11 cellular contexts compared by ENCODE assay signal in genomic region chr1:58881471-58881994, GRCh38.
DNase-seq lines count a peak whose midpoint lies in the region; ATAC-seq and TF ChIP-seq lines count a peak whose summit lies in the region.
"Had no signal": no experiment of that assay in that cellular context is flagged by ENCODE, and none has a peak within 500 bp of the region (broad histone marks: within the 10 kb centered on the region; RNA-seq: fewer than 3 reads in every experiment).

No MANE protein-coding gene starts in this region.

- POLR2A ChIA-PET in activated CD4-positive, alpha-beta memory T cell treated with anti-CD3 and anti-CD28 coated beads for 36 hours (lab: Charles Lee) = no interaction called here

- peak; percentile 86 to 88 for ATAC-seq in natural killer cell treated with Interleukin-12 subunit alpha and Interleukin-12 subunit beta and Interleukin-15 and Interleukin-18, amount 100 ng/mL, for 72 hours
- no peak for ATAC-seq in GM21737 (IDR thresholded peaks at IDR 0.05; ENCODE audit: unreplicated experiment)

- peaks cover 2 to 4% of the 10 kb centered on the region in 2 donors for H3K36me3 Mint-ChIP-seq in CD14-positive monocyte
- peaks cover 7% of the 10 kb centered on the region for H3K36me3 Mint-ChIP-seq in natural killer cell treated with Interleukin-12 subunit alpha and Interleukin-12 subunit beta and Interleukin-15 and Interleukin-18, amount 100 ng/mL, for 72 hours
- no peaks in the 10 kb centered on the region for H3K36me3 Mint-ChIP-seq in glutamatergic neuron (ENCODE audit: unreplicated experiment)
- no peaks in the 10 kb centered on the region for H3K36me3 Mint-ChIP-seq in activated CD4-positive, alpha-beta memory T cell treated with anti-CD3 and anti-CD28 coated beads for 36 hours

- intact Hi-C loops in CD14-positive monocyte (cut with micrococcal nuclease) = loop anchor here (1.0 to 10.0 kb wide), 5 partner anchors 97 to 793 kb away; partner anchors contain the start of gene JUN (in 2 of the 2)
- intact Hi-C loops in activated CD4-positive, alpha-beta memory T cell treated with anti-CD3 and anti-CD28 coated beads for 36 hours (cut with micrococcal nuclease) = no loop called here

- H3K9me3 ChIP-seq in MG63 = no peaks in the 10 kb centered on the region
- H3K9me3 ChIP-seq: uterus had no signal

- CTCF ChIA-PET in activated CD4-positive, alpha-beta memory T cell treated with anti-CD3 and anti-CD28 coated beads for 36 hours (lab: Charles Lee) = no interaction called here

- H3K27ac Mint-ChIP-seq in CD14-positive monocyte (peak overlapping the region; percentile 63 to 97 (median 95)), glutamatergic neuron (ENCODE audit: unreplicated experiment) (no peak overlapping the region)
- peak overlapping the region; percentile 67 to 86 for H3K27ac Mint-ChIP-seq in natural killer cell treated with Interleukin-12 subunit alpha and Interleukin-12 subunit beta and Interleukin-15 and Interleukin-18, amount 100 ng/mL, for 72 hours
- no peak overlapping the region for H3K27ac Mint-ChIP-seq in activated CD4-positive, alpha-beta memory T cell treated with anti-CD3 and anti-CD28 coated beads for 36 hours

- H3K4me3 ChIP-seq in MG63 (no peak overlapping the region), epithelial cell of esophagus (ENCODE audit: low read length) (no peak overlapping the region)
- H3K4me3 ChIP-seq: uterus had no signal

- DNase-seq in CD14-positive monocyte (ENCODE audit: low spot score) (peak; percentile 84), MG63 (peak; percentile 68), epithelial cell of esophagus (ENCODE audit: low read depth) (peak; percentile 65), glutamatergic neuron (no peak), GM19240 (ENCODE audit: insufficient read length, low spot score) (no peak)
- peak; percentile 76 for DNase-seq in natural killer cell treated with Interleukin-12 subunit alpha and Interleukin-12 subunit beta and Interleukin-15 and Interleukin-18, amount 100 ng/mL, for 72 hours (ENCODE audit: low spot score)
- DNase-seq in activated CD4-positive, alpha-beta memory T cell treated with anti-CD3 and anti-CD28 coated beads for 36 hours = no peak
- DNase-seq: activated CD4-positive, CD25-positive, alpha-beta regulatory T cell; anterior cingulate cortex had no signal

- no peaks in the 10 kb centered on the region for H3K9me3 Mint-ChIP-seq in CD14-positive monocyte
- peaks cover 12% of the 10 kb centered on the region for H3K9me3 Mint-ChIP-seq in natural killer cell treated with Interleukin-12 subunit alpha and Interleukin-12 subunit beta and Interleukin-15 and Interleukin-18, amount 100 ng/mL, for 72 hours
- H3K9me3 Mint-ChIP-seq in glutamatergic neuron (ENCODE audit: unreplicated experiment) = no peaks in the 10 kb centered on the region
- no peaks in the 10 kb centered on the region for H3K9me3 Mint-ChIP-seq in activated CD4-positive, alpha-beta memory T cell treated with anti-CD3 and anti-CD28 coated beads for 36 hours

- TF ChIP-seq CTCF in CD14-positive monocyte (IDR thresholded peaks at IDR 0.05) (no peak), epithelial cell of esophagus (IDR thresholded peaks at IDR 0.05; ENCODE audit: insufficient read depth, low read depth, low read length, missing control alignments) (no peak), glutamatergic neuron (IDR thresholded peaks at IDR 0.05; ENCODE audit: partially characterized antibody, unreplicated experiment) (no peak)

- no peak overlapping the region for H3K4me3 Mint-ChIP-seq in CD14-positive monocyte
- H3K4me3 Mint-ChIP-seq in natural killer cell treated with Interleukin-12 subunit alpha and Interleukin-12 subunit beta and Interleukin-15 and Interleukin-18, amount 100 ng/mL, for 72 hours = peak overlapping the region; percentile 50
- H3K4me3 Mint-ChIP-seq in glutamatergic neuron (ENCODE audit: unreplicated experiment) = no peak overlapping the region
- H3K4me3 Mint-ChIP-seq in activated CD4-positive, alpha-beta memory T cell treated with anti-CD3 and anti-CD28 coated beads for 36 hours = no peak overlapping the region

- H3K27me3 Mint-ChIP-seq in CD14-positive monocyte (ENCODE audit: low read depth in 3 of 3) (peaks cover 0 to 3% (median 0%) of the 10 kb centered on the region in 3 donors), glutamatergic neuron (ENCODE audit: unreplicated experiment) (peaks cover 2% of the 10 kb centered on the region)
- no peaks in the 10 kb centered on the region for H3K27me3 Mint-ChIP-seq in natural killer cell treated with Interleukin-12 subunit alpha and Interleukin-12 subunit beta and Interleukin-15 and Interleukin-18, amount 100 ng/mL, for 72 hours
- H3K27me3 Mint-ChIP-seq in activated CD4-positive, alpha-beta memory T cell treated with anti-CD3 and anti-CD28 coated beads for 36 hours = peaks cover 2% of the 10 kb centered on the region

- H3K4me1 Mint-ChIP-seq in CD14-positive monocyte (peaks cover 73% of the 10 kb centered on the region), glutamatergic neuron (ENCODE audit: low read depth, unreplicated experiment) (no peaks in the 10 kb centered on the region)
- H3K4me1 Mint-ChIP-seq in natural killer cell treated with Interleukin-12 subunit alpha and Interleukin-12 subunit beta and Interleukin-15 and Interleukin-18, amount 100 ng/mL, for 72 hours (ENCODE audit: low read depth in 2 of 2) = peaks cover 64 to 69% of the 10 kb centered on the region in 2 donors
- peaks cover 16% of the 10 kb centered on the region for H3K4me1 Mint-ChIP-seq in activated CD4-positive, alpha-beta memory T cell treated with anti-CD3 and anti-CD28 coated beads for 36 hours (ENCODE audit: low read depth)

- no peaks in the 10 kb centered on the region for H3K27me3 ChIP-seq in MG63
- H3K27me3 ChIP-seq: uterus had no signal

- no peaks in the 10 kb centered on the region for H3K36me3 ChIP-seq in MG63
- H3K36me3 ChIP-seq: uterus had no signal

Comparison
In these comparisons a context has a peak if more than half of its experiments do, and no peak if none do; other contexts are left out.
1. DNase-seq: peak in CD14-positive monocyte (single experiment), MG63 (single experiment), epithelial cell of esophagus (single experiment) and natural killer cell treated with Interleukin-12 subunit alpha and Interleukin-12 subunit beta and Interleukin-15 and Interleukin-18, amount 100 ng/mL, for 72 hours (single experiment); none in glutamatergic neuron (single experiment), GM19240 (single experiment) and activated CD4-positive, alpha-beta memory T cell treated with anti-CD3 and anti-CD28 coated beads for 36 hours (single experiment).
2. H3K27ac Mint-ChIP-seq: peak in CD14-positive monocyte (7 of 7) and natural killer cell treated with Interleukin-12 subunit alpha and Interleukin-12 subunit beta and Interleukin-15 and Interleukin-18, amount 100 ng/mL, for 72 hours (2 of 2); none in glutamatergic neuron (single experiment) and activated CD4-positive, alpha-beta memory T cell treated with anti-CD3 and anti-CD28 coated beads for 36 hours (single experiment).